Comparison of ENCODE assay signal across 1 cellular context in the genomic region with DNA sequence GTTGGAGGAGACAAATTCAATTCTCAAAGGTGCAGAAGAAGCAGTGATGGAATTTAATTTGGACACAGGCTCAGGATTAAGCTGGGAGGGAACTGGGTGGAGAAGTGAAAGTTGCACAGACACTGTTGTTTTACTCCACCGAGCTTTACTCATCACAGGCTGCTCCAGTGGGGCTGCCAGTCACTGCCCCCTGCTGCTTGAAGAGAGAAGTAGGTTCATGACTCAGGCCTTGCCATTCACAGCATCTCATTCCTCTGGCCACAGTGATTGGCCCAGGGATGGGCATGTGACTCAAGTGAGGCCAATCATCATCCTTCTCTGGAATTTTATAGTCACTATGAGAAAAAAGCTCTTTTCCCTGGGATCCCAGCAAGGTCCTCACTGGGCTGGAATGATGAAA.
TF ChIP-seq lines count a peak whose summit lies in the region.

No MANE protein-coding gene starts in this region.

TF ChIP-seq in K562, 482 proteins besides CTCF, POLR2A, EP300 and RAD21 (continued from another document):
- TF ChIP-seq, protein P1, sequence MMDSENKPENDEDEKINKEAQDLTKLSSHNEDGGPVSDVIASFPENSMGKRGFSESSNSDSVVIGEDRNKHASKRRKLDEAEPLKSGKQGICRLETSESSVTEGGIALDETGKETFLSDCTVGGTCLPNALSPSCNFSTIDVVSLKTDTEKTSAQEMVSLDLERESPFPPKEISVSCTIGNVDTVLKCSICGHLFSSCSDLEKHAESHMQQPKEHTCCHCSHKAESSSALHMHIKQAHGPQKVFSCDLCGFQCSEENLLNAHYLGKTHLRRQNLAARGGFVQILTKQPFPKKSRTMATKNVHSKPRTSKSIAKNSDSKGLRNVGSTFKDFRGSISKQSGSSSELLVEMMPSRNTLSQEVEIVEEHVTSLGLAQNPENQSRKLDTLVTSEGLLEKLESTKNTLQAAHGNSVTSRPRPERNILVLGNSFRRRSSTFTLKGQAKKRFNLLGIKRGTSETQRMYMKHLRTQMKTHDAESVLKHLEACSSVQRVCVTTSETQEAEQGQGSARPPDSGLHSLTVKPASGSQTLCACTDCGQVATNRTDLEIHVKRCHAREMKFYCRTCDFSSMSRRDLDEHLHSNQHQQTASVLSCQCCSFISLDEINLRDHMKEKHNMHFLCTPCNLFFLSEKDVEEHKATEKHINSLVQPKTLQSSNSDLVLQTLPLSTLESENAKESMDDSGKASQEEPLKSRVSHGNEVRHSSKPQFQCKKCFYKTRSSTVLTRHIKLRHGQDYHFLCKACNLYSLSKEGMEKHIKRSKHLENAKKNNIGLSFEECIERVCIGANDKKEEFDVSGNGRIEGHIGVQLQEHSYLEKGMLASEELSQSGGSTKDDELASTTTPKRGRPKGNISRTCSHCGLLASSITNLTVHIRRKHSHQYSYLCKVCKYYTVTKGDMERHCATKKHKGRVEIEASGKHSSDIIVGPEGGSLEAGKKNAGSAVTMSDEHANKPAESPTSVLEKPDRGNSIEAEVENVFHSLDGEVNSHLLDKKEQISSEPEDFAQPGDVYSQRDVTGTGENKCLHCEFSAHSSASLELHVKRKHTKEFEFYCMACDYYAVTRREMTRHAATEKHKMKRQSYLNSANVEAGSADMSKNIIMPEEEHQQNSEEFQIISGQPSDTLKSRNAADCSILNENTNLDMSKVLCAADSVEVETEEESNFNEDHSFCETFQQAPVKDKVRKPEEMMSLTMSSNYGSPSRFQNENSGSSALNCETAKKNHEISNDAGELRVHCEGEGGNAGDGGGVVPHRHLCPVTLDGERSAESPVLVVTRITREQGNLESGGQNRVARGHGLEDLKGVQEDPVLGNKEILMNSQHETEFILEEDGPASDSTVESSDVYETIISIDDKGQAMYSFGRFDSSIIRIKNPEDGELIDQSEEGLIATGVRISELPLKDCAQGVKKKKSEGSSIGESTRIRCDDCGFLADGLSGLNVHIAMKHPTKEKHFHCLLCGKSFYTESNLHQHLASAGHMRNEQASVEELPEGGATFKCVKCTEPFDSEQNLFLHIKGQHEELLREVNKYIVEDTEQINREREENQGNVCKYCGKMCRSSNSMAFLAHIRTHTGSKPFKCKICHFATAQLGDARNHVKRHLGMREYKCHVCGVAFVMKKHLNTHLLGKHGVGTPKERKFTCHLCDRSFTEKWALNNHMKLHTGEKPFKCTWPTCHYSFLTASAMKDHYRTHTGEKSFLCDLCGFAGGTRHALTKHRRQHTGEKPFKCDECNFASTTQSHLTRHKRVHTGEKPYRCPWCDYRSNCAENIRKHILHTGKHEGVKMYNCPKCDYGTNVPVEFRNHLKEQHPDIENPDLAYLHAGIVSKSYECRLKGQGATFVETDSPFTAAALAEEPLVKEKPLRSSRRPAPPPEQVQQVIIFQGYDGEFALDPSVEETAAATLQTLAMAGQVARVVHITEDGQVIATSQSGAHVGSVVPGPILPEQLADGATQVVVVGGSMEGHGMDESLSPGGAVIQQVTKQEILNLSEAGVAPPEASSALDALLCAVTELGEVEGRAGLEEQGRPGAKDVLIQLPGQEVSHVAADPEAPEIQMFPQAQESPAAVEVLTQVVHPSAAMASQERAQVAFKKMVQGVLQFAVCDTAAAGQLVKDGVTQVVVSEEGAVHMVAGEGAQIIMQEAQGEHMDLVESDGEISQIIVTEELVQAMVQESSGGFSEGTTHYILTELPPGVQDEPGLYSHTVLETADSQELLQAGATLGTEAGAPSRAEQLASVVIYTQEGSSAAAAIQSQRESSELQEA (IDR thresholded peaks at IDR 0.05; ENCODE audit: low read depth): no peak
- TF ChIP-seq RBBP5 (IDR thresholded peaks at IDR 0.05; ENCODE audit: borderline replicate concordance, insufficient read depth, low read length, poor library complexity, severe bottlenecking) (no peak), FOS (IDR thresholded peaks at IDR 0.05; ENCODE audit: extremely low read depth, insufficient read length) (peak; percentile 8), TEAD2 (tag; IDR thresholded peaks at IDR 0.05) (no peak), JUND (IDR thresholded peaks at IDR 0.05; ENCODE audit: borderline replicate concordance, low read depth, low read length) (peak; percentile 48; the same call in 1 of the 2 replicates), JUND (tag; IDR thresholded peaks at IDR 0.05; ENCODE audit: borderline replicate concordance, low read depth, low read length) (no peak), ZNF239 (CRISPR knock-in tag; IDR thresholded peaks at IDR 0.05) (no peak), E4F1 (CRISPR knock-in tag; IDR thresholded peaks at IDR 0.05; ENCODE audit: borderline replicate concordance) (no peak)
